Comparison of ENCODE assay signal across 17 cellular contexts in genomic region chr20:36646678-36647077, GRCh38. TPM values are rescaled to one million over a fixed set of nuclear protein-coding genes. Genes with fewer than 3 reads are reported as not detected.
DNase-seq lines count a peak whose midpoint lies in the region; ATAC-seq, FAIRE-seq and TF ChIP-seq lines count a peak whose summit lies in the region.
"Had no signal": no experiment of that assay in that cellular context is flagged by ENCODE, and none has a peak within 500 bp of the region (broad histone marks: within the 10 kb centered on the region; RNA-seq: fewer than 3 reads in every experiment).

No MANE protein-coding gene starts in this region.

- no peak overlapping the region for H2AFZ ChIP-seq in HepG2 (ENCODE audit: low read length)

- no peaks in the 10 kb centered on the region for H3K79me2 ChIP-seq in HepG2 (ENCODE audit: insufficient read depth, low read length)

- TF ChIP-seq RAD21 in HepG2 (CRISPR knock-in tag; IDR thresholded peaks at IDR 0.05) = no peak

- H3K9me3 ChIP-seq in HepG2 (ENCODE audit: low read length) (no peaks in the 10 kb centered on the region), right lobe of liver (no peaks in the 10 kb centered on the region), Peyer's patch (no peaks in the 10 kb centered on the region), upper lobe of right lung (no peaks in the 10 kb centered on the region)
- no peaks in the 10 kb centered on the region for H3K9me3 ChIP-seq in effector memory CD4-positive, alpha-beta T cell (ENCODE audit: control insufficient read depth, low read length)
- H3K9me3 ChIP-seq: heart left ventricle, vagina had no signal

- H4K20me1 ChIP-seq in HepG2 (ENCODE audit: insufficient read depth, low read length) = no peaks in the 10 kb centered on the region

- TF ChIP-seq EP300 in HepG2 (IDR thresholded peaks at IDR 0.05; ENCODE audit: low read depth in 2 of 2, low read length in 2 of 2) (no peak), HepG2 (CRISPR knock-in tag; IDR thresholded peaks at IDR 0.05; ENCODE audit: borderline replicate concordance) (no peak)

- no TSS peak for BruUV-seq in HepG2 (replicated peaks; lab: Mats Ljungman, UMichigan)

- no peaks in the 10 kb centered on the region; a peak in 1 of 5 replicates for H3K36me3 ChIP-seq in HepG2 (replicated peaks in 1 of 2; ENCODE audit: control insufficient read depth in 1 of 2, insufficient read depth in 2 of 2, low read length in 2 of 2)
- no peaks in the 10 kb centered on the region for H3K36me3 ChIP-seq in right lobe of liver
- H3K36me3 ChIP-seq in Peyer's patch = no peaks in the 10 kb centered on the region
- H3K36me3 ChIP-seq in effector memory CD4-positive, alpha-beta T cell (ENCODE audit: control insufficient read depth, insufficient read depth, low read length) = no peaks in the 10 kb centered on the region
- no peaks in the 10 kb centered on the region for H3K36me3 ChIP-seq in upper lobe of right lung
- H3K36me3 ChIP-seq: SJSA1, vagina had no signal

- CTCF ChIA-PET in HepG2 (lab: Yijun Ruan, JAX; ENCODE audit: low intra/inter-chr PET ratio, low total read pairs) = no interaction called here

- in situ Hi-C loops in HepG2 (cut with HindIII; ENCODE audit: extremely low pct_ligation_motif_present, low pct_unique_long_range_greater_than_20kb) = no loop called here

- intact Hi-C loops in HepG2 (cut with micrococcal nuclease; ENCODE audit: unreplicated experiment) = no loop called here
- intact Hi-C loops in right lobe of liver (cut with DNase I) = no loop called here
- intact Hi-C loops in upper lobe of right lung (cut with DNase I) = no loop called here

- H3K9ac ChIP-seq in HepG2 (ENCODE audit: insufficient read depth, low read depth, low read length) = no peak overlapping the region

- FAIRE-seq in HepG2 (lab: Jason Lieb, UNC) = no peak
- FAIRE-seq: colon, keratinocyte had no signal

- H3K4me3 ChIP-seq in HepG2 (replicated peaks in 1 of 3; ENCODE audit: insufficient read depth in 1 of 3, low read depth in 2 of 3, low read length in 3 of 3) (no peak overlapping the region), right lobe of liver (no peak overlapping the region), Peyer's patch (no peak overlapping the region), upper lobe of right lung (no peak overlapping the region)
- H3K4me3 ChIP-seq in effector memory CD4-positive, alpha-beta T cell (ENCODE audit: insufficient read depth, low read depth, low read length, poor library complexity, severe bottlenecking) = no peak overlapping the region
- H3K4me3 ChIP-seq: SJSA1 had no signal

- ATAC-seq in HepG2 (no peak), right lobe of liver (no peak), upper lobe of right lung (no peak), GM18870 (IDR thresholded peaks at IDR 0.05; ENCODE audit: unreplicated experiment) (no peak)

- POLR2A ChIA-PET in HepG2 (lab: Yijun Ruan, JAX) = interaction anchor here (0.7 to 3.1 kb wide), 5 partner anchors 13 to 1826 kb away, joined by 3 to 14 read pairs (median 6); partner anchors contain the start of genes RAB5IF and RALGAPB

- WGBS in HepG2 (ENCODE audit: low lambda C conversion rate) = 97% methylated on average over 3 of the region's 3 CpGs
- WGBS in right lobe of liver (ENCODE audit: insufficient coverage, low coverage, low lambda C conversion rate, missing lambda C conversion rate) = 89% methylated on average over 3 of the region's 3 CpGs

- DNase-seq in HepG2 (ENCODE audit: low spot score) (no peak), right lobe of liver (no peak), Peyer's patch (no peak), upper lobe of right lung (peak; percentile 3), globus pallidus (ENCODE audit: low spot score) (no peak), HT-29 (ENCODE audit: low spot score) (no peak)
- no peak for DNase-seq in effector memory CD4-positive, alpha-beta T cell
- DNase-seq: erythroblast, NCI-H1105 treated with DMSO at 0.1 percent for 48 hours had no signal

- no peak overlapping the region for H3K4me2 ChIP-seq in HepG2 (ENCODE audit: low read depth, low read length)

- H3K27ac ChIP-seq in HepG2 (ENCODE audit: extremely low read length, insufficient read depth, low read length) (peak overlapping the region; percentile 59), right lobe of liver (no peak overlapping the region), Peyer's patch (peak overlapping the region in 3 of 4 donors; percentile 69 to 81 (median 70)), upper lobe of right lung (no peak overlapping the region)
- peak overlapping the region; percentile 71 for H3K27ac ChIP-seq in effector memory CD4-positive, alpha-beta T cell (ENCODE audit: insufficient read depth, low read length, poor library complexity, severe bottlenecking)
- H3K27ac ChIP-seq: SJSA1, vagina had no signal

- H3K4me1 ChIP-seq in HepG2 (ENCODE audit: insufficient read depth, low read length) (peaks cover 75% of the 10 kb centered on the region), right lobe of liver (no peaks in the 10 kb centered on the region), Peyer's patch (peaks cover 0 to 11% (median 0%) of the 10 kb centered on the region in 4 donors), upper lobe of right lung (no peaks in the 10 kb centered on the region)
- H3K4me1 ChIP-seq in effector memory CD4-positive, alpha-beta T cell (ENCODE audit: control insufficient read depth, insufficient read depth, low read length, poor library complexity, severe bottlenecking) = peaks cover 31% of the 10 kb centered on the region
- H3K4me1 ChIP-seq: SJSA1, vagina had no signal

- TF ChIP-seq POLR2A in HepG2 (IDR thresholded peaks at IDR 0.05; ENCODE audit: insufficient read depth in 1 of 2, low read depth in 2 of 2, low read length in 2 of 2) = no peak
- TF ChIP-seq POLR2A in right lobe of liver (IDR thresholded peaks at IDR 0.05) = no peak
- TF ChIP-seq POLR2A in Peyer's patch (IDR thresholded peaks at IDR 0.05) = no peak

- TF ChIP-seq CTCF in HepG2 (CRISPR knock-in tag; IDR thresholded peaks at IDR 0.05) = no peak
- TF ChIP-seq CTCF in right lobe of liver (IDR thresholded peaks at IDR 0.05) = no peak
- no peak for TF ChIP-seq CTCF in Peyer's patch (IDR thresholded peaks at IDR 0.05)
- TF ChIP-seq CTCF in upper lobe of right lung (IDR thresholded peaks at IDR 0.05) = no peak

- no peaks in the 10 kb centered on the region for H3K27me3 ChIP-seq in HepG2 (ENCODE audit: control insufficient read depth in 1 of 2, insufficient read depth in 2 of 2, low read length in 2 of 2)
- H3K27me3 ChIP-seq in right lobe of liver = no peaks in the 10 kb centered on the region
- H3K27me3 ChIP-seq in Peyer's patch = no peaks in the 10 kb centered on the region
- H3K27me3 ChIP-seq in effector memory CD4-positive, alpha-beta T cell (replicated peaks; ENCODE audit: control insufficient read depth, insufficient read depth, low read length, poor library complexity, severe bottlenecking) = no peaks in the 10 kb centered on the region
- H3K27me3 ChIP-seq in upper lobe of right lung = no peaks in the 10 kb centered on the region
- H3K27me3 ChIP-seq: heart left ventricle, SJSA1, vagina had no signal

RNA-seq across cellular contexts. Expression of gene SLA2, which starts 0.7 kb away (rescaled TPM):
- total RNA-seq in HepG2 (2016; rRNA removed; fragmentation: Illumina TruSeq; extraction: Trizol) (1.6 and 1.8 TPM in 2 replicates), right lobe of liver (under 1 TPM; 0.18 to 0.50 (median 0.32) TPM), Peyer's patch (1 to 10 TPM; 2.8 to 5.0 (median 3.6) TPM), upper lobe of right lung (1.9 TPM)
- total RNA-seq in HepG2 (2016; cell fraction: cytosol; rRNA removed; fragmentation: Illumina TruSeq; extraction: Trizol; ENCODE audit: low read depth) = 0.20 and 0.71 TPM in 2 replicates
- 1.7 and 2.2 TPM in 2 replicates for total RNA-seq in HepG2 (2016; cell fraction: insoluble cytoplasmic fraction; rRNA removed; fragmentation: Illumina TruSeq; extraction: Trizol)
- total RNA-seq in HepG2 (2016; cell fraction: membrane; rRNA removed; fragmentation: Illumina TruSeq; extraction: Trizol) = 1.8 TPM in 2 replicates
- 0.94 and 1.2 TPM in 2 replicates for total RNA-seq in HepG2 (2016; cell fraction: nucleus; rRNA removed; fragmentation: Illumina TruSeq; extraction: Trizol)
- 3.6 and 4.5 TPM in 2 replicates for polyA plus RNA-seq in HepG2 (2011; rRNA removed)
- polyA plus RNA-seq in HepG2 (2011; cell fraction: cytosol; rRNA removed) = 4.4 and 4.5 TPM in 2 replicates
- 2.9 and 3.0 TPM in 2 replicates for polyA plus RNA-seq in HepG2 (2011; cell fraction: nucleus; rRNA removed)
- 1.2 and 2.0 TPM in 2 replicates for polyA plus RNA-seq in HepG2 (2012)
- 0.62 and 0.83 TPM in 2 replicates for polyA plus RNA-seq in HepG2 (2016; cell fraction: cytosol; fragmentation: Illumina TruSeq; extraction: Trizol; ENCODE audit: low read depth)
- polyA plus RNA-seq in HepG2 (2016; cell fraction: insoluble cytoplasmic fraction; fragmentation: Illumina TruSeq; extraction: Trizol; ENCODE audit: low read depth) = 2.6 TPM in 2 replicates
- 1.6 TPM in 2 replicates for polyA plus RNA-seq in HepG2 (2016; cell fraction: membrane; fragmentation: Illumina TruSeq; extraction: Trizol; ENCODE audit: low read depth)
- polyA plus RNA-seq in HepG2 (2016; cell fraction: nucleus; fragmentation: Illumina TruSeq; extraction: Trizol; ENCODE audit: insufficient read depth, low read depth) = 2.1 TPM in 2 replicates
- polyA minus RNA-seq in HepG2 (2011; rRNA and poly(A)+ RNA removed; ENCODE audit: low replicate concordance) = 0.09 and 3.5 TPM in 2 replicates
- polyA minus RNA-seq in HepG2 (2011; cell fraction: cytosol; rRNA and poly(A)+ RNA removed) = 1.5 and 1.6 TPM in 2 replicates
- polyA minus RNA-seq in HepG2 (2011; cell fraction: nucleus; rRNA and poly(A)+ RNA removed) = 1.2 and 1.3 TPM in 2 replicates
- not detected in 2 replicates for total RNA-seq in HT-29 (2014; rRNA removed; shearing (Covaris generic))
- total RNA-seq: osteocyte, SJSA1, skeletal muscle tissue had no signal

RNA-seq across cellular contexts. Expression of gene RAB5IF, which starts 41.1 kb away (rescaled TPM):
- total RNA-seq in HepG2 (2016; rRNA removed; fragmentation: Illumina TruSeq; extraction: Trizol) (292 and 305 TPM in 2 replicates), right lobe of liver (100 to 1,000 TPM in 5 of 6 experiments, 10 to 100 TPM in 1; 78.1 to 232 (median 125) TPM), Peyer's patch (100 to 1,000 TPM in 2 of 4 donors, 10 to 100 TPM in 2; 55.6 to 193 (median 105) TPM), upper lobe of right lung (91.1 TPM)
- total RNA-seq in HepG2 (2016; cell fraction: cytosol; rRNA removed; fragmentation: Illumina TruSeq; extraction: Trizol; ENCODE audit: low read depth) = 190 and 258 TPM in 2 replicates
- total RNA-seq in HepG2 (2016; cell fraction: insoluble cytoplasmic fraction; rRNA removed; fragmentation: Illumina TruSeq; extraction: Trizol) = 267 and 306 TPM in 2 replicates
- 365 and 437 TPM in 2 replicates for total RNA-seq in HepG2 (2016; cell fraction: membrane; rRNA removed; fragmentation: Illumina TruSeq; extraction: Trizol)
- total RNA-seq in HepG2 (2016; cell fraction: nucleus; rRNA removed; fragmentation: Illumina TruSeq; extraction: Trizol) = 223 and 239 TPM in 2 replicates
- polyA plus RNA-seq in HepG2 (2011; rRNA removed) = 218 and 261 TPM in 2 replicates
- polyA plus RNA-seq in HepG2 (2011; cell fraction: cytosol; rRNA removed) = 176 and 232 TPM in 2 replicates
- 176 and 181 TPM in 2 replicates for polyA plus RNA-seq in HepG2 (2011; cell fraction: nucleus; rRNA removed)
- 118 and 180 TPM in 2 replicates for polyA plus RNA-seq in HepG2 (2012)
- polyA plus RNA-seq in HepG2 (2016; cell fraction: cytosol; fragmentation: Illumina TruSeq; extraction: Trizol; ENCODE audit: low read depth) = 222 and 320 TPM in 2 replicates
- polyA plus RNA-seq in HepG2 (2016; cell fraction: insoluble cytoplasmic fraction; fragmentation: Illumina TruSeq; extraction: Trizol; ENCODE audit: low read depth) = 310 and 340 TPM in 2 replicates
- polyA plus RNA-seq in HepG2 (2016; cell fraction: membrane; fragmentation: Illumina TruSeq; extraction: Trizol; ENCODE audit: low read depth) = 323 and 387 TPM in 2 replicates
- 436 and 461 TPM in 2 replicates for polyA plus RNA-seq in HepG2 (2016; cell fraction: nucleus; fragmentation: Illumina TruSeq; extraction: Trizol; ENCODE audit: insufficient read depth, low read depth)
- 97.1 and 193 TPM in 2 replicates for polyA minus RNA-seq in HepG2 (2011; rRNA and poly(A)+ RNA removed; ENCODE audit: low replicate concordance)
- 56.5 and 59.2 TPM in 2 replicates for polyA minus RNA-seq in HepG2 (2011; cell fraction: cytosol; rRNA and poly(A)+ RNA removed)
- 46.6 and 50.2 TPM in 2 replicates for polyA minus RNA-seq in HepG2 (2011; cell fraction: nucleus; rRNA and poly(A)+ RNA removed)
- 255 and 279 TPM in 2 replicates for total RNA-seq in HT-29 (2014; rRNA removed; shearing (Covaris generic))

Comparison
In these comparisons a context has a peak if more than half of its experiments do, and no peak if none do; other contexts are left out.
1. H3K27ac ChIP-seq: peak in HepG2 (single experiment), Peyer's patch (3 of 4) and effector memory CD4-positive, alpha-beta T cell (single experiment); none in right lobe of liver (0 of 3) and upper lobe of right lung (single experiment).